34 cellular contexts compared by ENCODE assay signal in the genomic region with DNA sequence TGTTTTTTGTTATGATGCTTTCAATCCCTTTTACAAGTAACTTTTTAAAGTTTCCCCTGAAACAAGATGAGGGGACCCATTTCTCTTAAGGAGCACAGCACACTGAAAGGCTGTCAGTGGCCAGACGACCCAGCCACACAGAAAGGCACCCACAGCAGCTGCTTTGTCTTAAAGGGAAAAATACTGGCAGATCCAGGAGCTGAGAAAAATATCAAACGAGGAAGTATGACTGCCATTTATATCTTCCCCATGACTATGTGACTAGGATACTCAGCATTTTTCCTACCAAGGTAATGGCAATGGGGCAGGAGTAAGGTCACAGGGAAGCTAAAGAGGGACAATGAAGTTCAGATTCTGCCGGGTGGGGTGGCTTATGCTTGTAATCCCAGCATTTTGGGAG. TPM values are rescaled to one million over a fixed set of nuclear protein-coding genes. Genes with fewer than 3 reads are reported as not detected.
"Had no signal": no experiment of that assay in that cellular context is flagged by ENCODE, and none has a peak within 500 bp of the region (broad histone marks: within the 10 kb centered on the region; RNA-seq: fewer than 3 reads in every experiment).

No MANE protein-coding gene starts in this region.

- ATAC-seq: naive thymus-derived CD4-positive, alpha-beta T cell; sciatic nerve; stimulated activated memory B cell treated with anti-CD40 and anti-IgM and Interleukin-4, amounts not matched to agents 10 μg/mL and 1 μg/mL and 100 μg/mL, for 72 hours had no signal

- H3K27me3 Mint-ChIP-seq: activated naive CD4-positive, alpha-beta T cell treated with anti-CD3 and anti-CD28 coated beads, Interleukin-2, amount 10 ng/mL, durations not matched to agents 7 days and 5 days; activated naive CD8-positive, alpha-beta T cell treated with anti-CD3 and anti-CD28 coated beads, Interleukin-2, amount 10 ng/mL, durations not matched to agents 7 days and 5 days; brain; naive thymus-derived CD4-positive, alpha-beta T cell; stimulated activated memory B cell treated with anti-CD40 and anti-IgM and Interleukin-4, amounts not matched to agents 10 μg/mL and 1 μg/mL and 100 μg/mL, for 72 hours had no signal

- H3K4me2 ChIP-seq: smooth muscle cell had no signal

- H3K9me3 Mint-ChIP-seq: activated naive CD4-positive, alpha-beta T cell treated with anti-CD3 and anti-CD28 coated beads, Interleukin-2, amount 10 ng/mL, durations not matched to agents 7 days and 5 days; activated naive CD8-positive, alpha-beta T cell treated with anti-CD3 and anti-CD28 coated beads, Interleukin-2, amount 10 ng/mL, durations not matched to agents 7 days and 5 days; brain; naive thymus-derived CD4-positive, alpha-beta T cell; stimulated activated memory B cell treated with anti-CD40 and anti-IgM and Interleukin-4, amounts not matched to agents 10 μg/mL and 1 μg/mL and 100 μg/mL, for 72 hours had no signal

- H2AFZ ChIP-seq: parathyroid adenoma had no signal

- H3K36me3 ChIP-seq: ascending aorta, colonic mucosa, thyroid gland had no signal

- DNase-seq: activated CD4-positive, alpha-beta T cell treated with anti-CD3 and anti-CD28 coated beads for 4 hours; activated CD4-positive, alpha-beta T cell treated with anti-CD3 and anti-CD28 coated beads, Interleukin-2, amount 50 U/mL, for 4 hours; activated CD8-positive, alpha-beta memory T cell treated with anti-CD3 and anti-CD28 coated beads for 24 hours; activated gamma-delta T cell; activated naive CD4-positive, alpha-beta T cell treated with anti-CD3 and anti-CD28 coated beads, Interleukin-2, amount 10 ng/mL, durations not matched to agents 7 days and 5 days; activated naive CD8-positive, alpha-beta T cell treated with anti-CD3 and anti-CD28 coated beads, Interleukin-2, amount 10 ng/mL, durations not matched to agents 7 days and 5 days; cerebellar nuclear complex; colonic mucosa; dorsolateral prefrontal cortex; effector memory CD4-positive, alpha-beta T cell; foreskin fibroblast; left ventricle myocardium superior; naive thymus-derived CD4-positive, alpha-beta T cell; nucleus accumbens; stimulated activated CD4-positive, alpha-beta T cell treated with anti-CD3 and anti-CD28 coated beads, Interleukin-1b, Interleukin-23, amount 100 ng/mL, for 48 hours; stimulated activated CD4-positive, alpha-beta T cell treated with anti-CD3 and anti-CD28 coated beads, Interleukin-4, amount 100 ng/mL, for 4 hours; stimulated activated CD8-positive, alpha-beta memory T cell treated with anti-CD3 and anti-CD28 coated beads, Interleukin-4, amount 100 ng/mL, for 48 hours; stomach; T-helper 1 cell; thyroid gland had no signal

- H3K27me3 ChIP-seq: ascending aorta, cardiac muscle cell, colonic mucosa, dorsolateral prefrontal cortex, stomach, thyroid gland had no signal

- H3K27ac Mint-ChIP-seq: activated naive CD4-positive, alpha-beta T cell treated with anti-CD3 and anti-CD28 coated beads, Interleukin-2, amount 10 ng/mL, durations not matched to agents 7 days and 5 days; activated naive CD8-positive, alpha-beta T cell treated with anti-CD3 and anti-CD28 coated beads, Interleukin-2, amount 10 ng/mL, durations not matched to agents 7 days and 5 days; naive thymus-derived CD4-positive, alpha-beta T cell; stimulated activated memory B cell treated with anti-CD40 and anti-IgM and Interleukin-4, amounts not matched to agents 10 μg/mL and 1 μg/mL and 100 μg/mL, for 72 hours had no signal

- H3K4me3 Mint-ChIP-seq: activated naive CD4-positive, alpha-beta T cell treated with anti-CD3 and anti-CD28 coated beads, Interleukin-2, amount 10 ng/mL, durations not matched to agents 7 days and 5 days; activated naive CD8-positive, alpha-beta T cell treated with anti-CD3 and anti-CD28 coated beads, Interleukin-2, amount 10 ng/mL, durations not matched to agents 7 days and 5 days; brain; naive thymus-derived CD4-positive, alpha-beta T cell; stimulated activated memory B cell treated with anti-CD40 and anti-IgM and Interleukin-4, amounts not matched to agents 10 μg/mL and 1 μg/mL and 100 μg/mL, for 72 hours had no signal

- H3K4me3 ChIP-seq: ascending aorta, cardiac muscle cell, colonic mucosa, dorsolateral prefrontal cortex, smooth muscle cell, stomach, thyroid gland had no signal

- H3K27ac ChIP-seq: ascending aorta, cardiac muscle cell, colonic mucosa, parathyroid adenoma, stomach, thyroid gland, VCaP had no signal

- H3K9me3 ChIP-seq: ascending aorta, colonic mucosa, stomach, thyroid gland had no signal

- H3K4me1 ChIP-seq: ascending aorta had no signal

RNA-seq across cellular contexts. Expression of gene HTR3D, which starts 29.8 kb away (rescaled TPM):
- total RNA-seq: activated naive CD8-positive, alpha-beta T cell treated with anti-CD3 and anti-CD28 coated beads, Interleukin-2, amount 10 ng/mL, durations not matched to agents 7 days and 5 days; ascending aorta; cardiac muscle cell; colonic mucosa; dorsolateral prefrontal cortex; epithelial cell of proximal tubule; left ventricle myocardium superior; lung microvascular endothelial cell; mesenteric fat pad; naive thymus-derived CD4-positive, alpha-beta T cell; sciatic nerve; smooth muscle cell; stomach; thyroid gland; ureter had no signal
- polyA plus RNA-seq: cardiac muscle cell; naive thymus-derived CD4-positive, alpha-beta T cell; neural cell; smooth muscle cell; stomach had no signal

RNA-seq across cellular contexts. Expression of gene HTR3C, which starts 51.1 kb away (rescaled TPM):
- total RNA-seq: activated naive CD8-positive, alpha-beta T cell treated with anti-CD3 and anti-CD28 coated beads, Interleukin-2, amount 10 ng/mL, durations not matched to agents 7 days and 5 days; ascending aorta; cardiac muscle cell; colonic mucosa; dorsolateral prefrontal cortex; epithelial cell of proximal tubule; left ventricle myocardium superior; lung microvascular endothelial cell; mesenteric fat pad; naive thymus-derived CD4-positive, alpha-beta T cell; renal cortical epithelial cell; sciatic nerve; smooth muscle cell; stomach; ureter had no signal
- polyA plus RNA-seq: naive thymus-derived CD4-positive, alpha-beta T cell; neural cell; smooth muscle cell; stomach had no signal
